ENCODE assay signal across 21 cellular contexts in the genomic region with DNA sequence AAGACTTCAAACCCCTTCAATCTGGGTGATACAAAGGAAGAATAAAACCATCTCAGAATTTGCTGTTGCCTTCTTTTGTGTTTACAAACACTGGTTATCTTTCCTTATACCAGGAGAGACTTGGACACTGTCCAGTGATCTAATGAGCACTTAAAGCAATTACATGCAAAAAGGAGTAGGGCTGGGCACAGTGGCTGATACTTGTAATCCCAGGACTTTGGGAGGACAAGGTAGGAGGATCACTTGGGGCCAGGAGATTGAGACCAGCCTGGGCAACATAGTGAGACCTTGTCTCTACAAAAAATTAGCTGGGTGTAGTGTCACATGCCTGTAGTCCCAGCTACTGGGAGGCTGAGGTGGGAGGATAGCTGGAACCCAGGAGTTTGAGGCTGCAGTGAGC.
"Had no signal": no experiment of that assay in that cellular context is flagged by ENCODE, and none has a peak within 500 bp of the region (broad histone marks: within the 10 kb centered on the region; RNA-seq: fewer than 3 reads in every experiment).

No MANE protein-coding gene starts in this region.

- H3K27ac Mint-ChIP-seq: activated CD4-positive, alpha-beta memory T cell treated with anti-CD3 and anti-CD28 coated beads, Interleukin-2, amount 10 ng/mL, durations not matched to agents 7 days and 5 days; activated naive CD8-positive, alpha-beta T cell treated with anti-CD3 and anti-CD28 coated beads, Interleukin-2, amount 10 ng/mL, durations not matched to agents 7 days and 5 days; activated T-helper 17 cell treated with anti-CD3 and anti-CD28 coated beads, Interleukin-2, amount 50 U/mL, for 72 hours; T-helper 17 cell had no signal

- H3K27ac ChIP-seq: adrenal gland, coronary artery, KMS-11, SJSA1 had no signal

- H3K36me3 ChIP-seq: adrenal gland, SJSA1 had no signal

- H3K36me3 Mint-ChIP-seq: activated naive CD8-positive, alpha-beta T cell treated with anti-CD3 and anti-CD28 coated beads, Interleukin-2, amount 10 ng/mL, durations not matched to agents 7 days and 5 days had no signal

- H3K4me1 Mint-ChIP-seq: T-helper 17 cell had no signal

- ATAC-seq: activated T-helper 17 cell treated with anti-CD3 and anti-CD28 coated beads, Interleukin-2, amount 50 U/mL, for 72 hours; PC-3; T-helper 17 cell had no signal

- H3K4me3 Mint-ChIP-seq: activated CD4-positive, alpha-beta memory T cell treated with anti-CD3 and anti-CD28 coated beads, Interleukin-2, amount 10 ng/mL, durations not matched to agents 7 days and 5 days; activated naive CD8-positive, alpha-beta T cell treated with anti-CD3 and anti-CD28 coated beads, Interleukin-2, amount 10 ng/mL, durations not matched to agents 7 days and 5 days; activated T-helper 17 cell treated with anti-CD3 and anti-CD28 coated beads, Interleukin-2, amount 50 U/mL, for 72 hours; T-helper 17 cell had no signal

- H3K9me3 ChIP-seq: adrenal gland, SJSA1 had no signal

- H3K27me3 ChIP-seq: adrenal gland, SJSA1 had no signal

- DNase-seq: activated CD4-positive, alpha-beta memory T cell treated with anti-CD3 and anti-CD28 coated beads, Interleukin-2, amount 10 ng/mL, durations not matched to agents 7 days and 5 days; activated CD4-positive, alpha-beta T cell treated with anti-CD3 and anti-CD28 coated beads, Interleukin-2, amount 50 U/mL, for 1 hour; activated CD4-positive, CD25-positive, alpha-beta regulatory T cell; activated naive CD4-positive, alpha-beta T cell treated with anti-CD3 and anti-CD28 coated beads, Interleukin-2, amount 50 U/mL, for 16 hours; activated naive CD8-positive, alpha-beta T cell treated with anti-CD3 and anti-CD28 coated beads, Interleukin-2, amount 10 ng/mL, durations not matched to agents 7 days and 5 days; activated T-cell treated with anti-CD3 and anti-CD28 coated beads for 4 hours; activated T-cell treated with anti-CD3 and anti-CD28 coated beads, Interleukin-2, amount 50 U/mL, for 48 hours; adrenal gland; anterior cingulate cortex; central memory CD4-positive, alpha-beta T cell; NCI-H1930; NCI-H446; NCI-H82; PC-3; SHP77; T-helper 17 cell; T-helper 9 cell had no signal

- H3K4me3 ChIP-seq: adrenal gland, coronary artery, SJSA1 had no signal

- H3K27me3 Mint-ChIP-seq: activated T-helper 17 cell treated with anti-CD3 and anti-CD28 coated beads, Interleukin-2, amount 50 U/mL, for 72 hours had no signal

- H3K9me3 Mint-ChIP-seq: activated CD4-positive, alpha-beta memory T cell treated with anti-CD3 and anti-CD28 coated beads, Interleukin-2, amount 10 ng/mL, durations not matched to agents 7 days and 5 days; activated naive CD8-positive, alpha-beta T cell treated with anti-CD3 and anti-CD28 coated beads, Interleukin-2, amount 10 ng/mL, durations not matched to agents 7 days and 5 days; activated T-helper 17 cell treated with anti-CD3 and anti-CD28 coated beads, Interleukin-2, amount 50 U/mL, for 72 hours had no signal
